In the genomic region with DNA sequence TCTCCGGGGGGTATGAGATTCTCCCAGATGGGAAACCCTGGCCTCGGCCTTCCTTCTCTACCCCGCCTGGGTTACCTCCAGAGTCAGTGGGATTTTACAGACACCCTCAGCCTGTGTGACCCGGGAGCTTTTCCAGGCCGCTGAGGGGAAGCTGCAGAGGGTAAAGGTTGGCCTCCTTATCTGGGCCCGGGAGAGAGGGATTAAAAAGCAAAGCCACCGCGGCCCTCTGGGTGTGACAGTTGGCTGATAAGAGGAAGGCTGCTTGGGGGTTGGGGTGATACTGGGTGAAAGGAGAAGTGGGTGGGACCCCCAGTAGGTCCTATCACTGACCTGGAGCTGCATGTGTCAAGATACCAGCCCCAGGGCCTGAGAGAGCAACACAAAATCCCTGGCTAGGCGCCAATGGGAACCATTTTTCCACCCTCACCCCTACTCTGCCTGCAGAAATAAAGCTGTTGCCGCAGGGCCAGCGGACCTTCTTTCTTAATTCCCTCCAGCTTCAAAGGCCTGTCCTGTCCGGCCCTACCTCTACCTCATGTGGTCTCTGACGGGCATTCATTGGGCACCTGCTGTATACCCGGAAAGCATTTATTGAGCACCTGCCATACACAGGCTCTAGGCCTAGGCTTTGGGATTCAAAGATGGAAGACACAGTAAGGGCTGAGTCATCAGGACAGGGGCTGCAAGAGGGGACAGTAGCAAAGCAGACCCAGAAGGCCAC, we compare ENCODE assay signal across 1 cellular context.
TF ChIP-seq lines count a peak whose summit lies in the region.

No MANE protein-coding gene starts in this region.

TF ChIP-seq in HepG2, 621 proteins besides CTCF, POLR2A, EP300 and RAD21 (continued from another document and continues in another):
- TF ChIP-seq, protein P1, sequence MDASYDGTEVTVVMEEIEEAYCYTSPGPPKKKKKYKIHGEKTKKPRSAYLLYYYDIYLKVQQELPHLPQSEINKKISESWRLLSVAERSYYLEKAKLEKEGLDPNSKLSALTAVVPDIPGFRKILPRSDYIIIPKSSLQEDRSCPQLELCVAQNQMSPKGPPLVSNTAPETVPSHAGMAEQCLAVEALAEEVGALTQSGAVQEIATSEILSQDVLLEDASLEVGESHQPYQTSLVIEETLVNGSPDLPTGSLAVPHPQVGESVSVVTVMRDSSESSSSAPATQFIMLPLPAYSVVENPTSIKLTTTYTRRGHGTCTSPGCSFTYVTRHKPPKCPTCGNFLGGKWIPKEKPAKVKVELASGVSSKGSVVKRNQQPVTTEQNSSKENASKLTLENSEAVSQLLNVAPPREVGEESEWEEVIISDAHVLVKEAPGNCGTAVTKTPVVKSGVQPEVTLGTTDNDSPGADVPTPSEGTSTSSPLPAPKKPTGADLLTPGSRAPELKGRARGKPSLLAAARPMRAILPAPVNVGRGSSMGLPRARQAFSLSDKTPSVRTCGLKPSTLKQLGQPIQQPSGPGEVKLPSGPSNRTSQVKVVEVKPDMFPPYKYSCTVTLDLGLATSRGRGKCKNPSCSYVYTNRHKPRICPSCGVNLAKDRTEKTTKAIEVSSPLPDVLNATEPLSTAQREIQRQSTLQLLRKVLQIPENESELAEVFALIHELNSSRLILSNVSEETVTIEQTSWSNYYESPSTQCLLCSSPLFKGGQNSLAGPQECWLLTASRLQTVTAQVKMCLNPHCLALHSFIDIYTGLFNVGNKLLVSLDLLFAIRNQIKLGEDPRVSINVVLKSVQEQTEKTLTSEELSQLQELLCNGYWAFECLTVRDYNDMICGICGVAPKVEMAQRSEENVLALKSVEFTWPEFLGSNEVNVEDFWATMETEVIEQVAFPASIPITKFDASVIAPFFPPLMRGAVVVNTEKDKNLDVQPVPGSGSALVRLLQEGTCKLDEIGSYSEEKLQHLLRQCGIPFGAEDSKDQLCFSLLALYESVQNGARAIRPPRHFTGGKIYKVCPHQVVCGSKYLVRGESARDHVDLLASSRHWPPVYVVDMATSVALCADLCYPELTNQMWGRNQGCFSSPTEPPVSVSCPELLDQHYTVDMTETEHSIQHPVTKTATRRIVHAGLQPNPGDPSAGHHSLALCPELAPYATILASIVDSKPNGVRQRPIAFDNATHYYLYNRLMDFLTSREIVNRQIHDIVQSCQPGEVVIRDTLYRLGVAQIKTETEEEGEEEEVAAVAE (CRISPR knock-in tag; IDR thresholded peaks at IDR 0.05; ENCODE audit: borderline replicate concordance), result peak; percentile 62; the same call in 1 of the 2 replicates
- TF ChIP-seq, protein P2, sequence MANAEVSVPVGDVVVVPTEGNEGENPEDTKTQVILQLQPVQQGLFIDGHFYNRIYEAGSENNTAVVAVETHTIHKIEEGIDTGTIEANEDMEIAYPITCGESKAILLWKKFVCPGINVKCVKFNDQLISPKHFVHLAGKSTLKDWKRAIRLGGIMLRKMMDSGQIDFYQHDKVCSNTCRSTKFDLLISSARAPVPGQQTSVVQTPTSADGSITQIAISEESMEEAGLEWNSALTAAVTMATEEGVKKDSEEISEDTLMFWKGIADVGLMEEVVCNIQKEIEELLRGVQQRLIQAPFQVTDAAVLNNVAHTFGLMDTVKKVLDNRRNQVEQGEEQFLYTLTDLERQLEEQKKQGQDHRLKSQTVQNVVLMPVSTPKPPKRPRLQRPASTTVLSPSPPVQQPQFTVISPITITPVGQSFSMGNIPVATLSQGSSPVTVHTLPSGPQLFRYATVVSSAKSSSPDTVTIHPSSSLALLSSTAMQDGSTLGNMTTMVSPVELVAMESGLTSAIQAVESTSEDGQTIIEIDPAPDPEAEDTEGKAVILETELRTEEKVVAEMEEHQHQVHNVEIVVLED (CRISPR knock-in tag; IDR thresholded peaks at IDR 0.05; ENCODE audit: borderline replicate concordance), result peak; percentile 80; the same call in 1 of the 2 replicates
- TF ChIP-seq ZNF772 (CRISPR knock-in tag; IDR thresholded peaks at IDR 0.05) (no peak; the same call in none of the 2 replicates), BRCA1 (CRISPR knock-in tag; IDR thresholded peaks at IDR 0.05) (peak; percentile 22; the same call in 1 of the 2 replicates), CHCHD3 (CRISPR knock-in tag; IDR thresholded peaks at IDR 0.05) (0 out of 2 replicates have a peak, but pooled peaks have one; percentile 41), ATF1 (CRISPR knock-in tag; IDR thresholded peaks at IDR 0.05) (no peak), ATF7 (IDR thresholded peaks at IDR 0.05) (no peak), ATF7 (CRISPR knock-in tag; IDR thresholded peaks at IDR 0.05) (peak; percentile 56; the same call in 1 of the 2 replicates), RFX5 (IDR thresholded peaks at IDR 0.05; ENCODE audit: low read depth, low read length) (no peak; the same call in 1 of the 2 replicates), TCF7 (IDR thresholded peaks at IDR 0.05; ENCODE audit: low read depth) (peak; percentile 99), ZNF619 (CRISPR knock-in tag; IDR thresholded peaks at IDR 0.05) (no peak), MEIS2 (CRISPR knock-in tag; IDR thresholded peaks at IDR 0.05) (peak; percentile 96)
- TF ChIP-seq, protein P3, sequence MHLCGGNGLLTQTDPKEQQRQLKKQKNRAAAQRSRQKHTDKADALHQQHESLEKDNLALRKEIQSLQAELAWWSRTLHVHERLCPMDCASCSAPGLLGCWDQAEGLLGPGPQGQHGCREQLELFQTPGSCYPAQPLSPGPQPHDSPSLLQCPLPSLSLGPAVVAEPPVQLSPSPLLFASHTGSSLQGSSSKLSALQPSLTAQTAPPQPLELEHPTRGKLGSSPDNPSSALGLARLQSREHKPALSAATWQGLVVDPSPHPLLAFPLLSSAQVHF (CRISPR knock-in tag; IDR thresholded peaks at IDR 0.05), result 0 out of 2 replicates have a peak, but pooled peaks have one; percentile 51
- TF ChIP-seq, protein P4, sequence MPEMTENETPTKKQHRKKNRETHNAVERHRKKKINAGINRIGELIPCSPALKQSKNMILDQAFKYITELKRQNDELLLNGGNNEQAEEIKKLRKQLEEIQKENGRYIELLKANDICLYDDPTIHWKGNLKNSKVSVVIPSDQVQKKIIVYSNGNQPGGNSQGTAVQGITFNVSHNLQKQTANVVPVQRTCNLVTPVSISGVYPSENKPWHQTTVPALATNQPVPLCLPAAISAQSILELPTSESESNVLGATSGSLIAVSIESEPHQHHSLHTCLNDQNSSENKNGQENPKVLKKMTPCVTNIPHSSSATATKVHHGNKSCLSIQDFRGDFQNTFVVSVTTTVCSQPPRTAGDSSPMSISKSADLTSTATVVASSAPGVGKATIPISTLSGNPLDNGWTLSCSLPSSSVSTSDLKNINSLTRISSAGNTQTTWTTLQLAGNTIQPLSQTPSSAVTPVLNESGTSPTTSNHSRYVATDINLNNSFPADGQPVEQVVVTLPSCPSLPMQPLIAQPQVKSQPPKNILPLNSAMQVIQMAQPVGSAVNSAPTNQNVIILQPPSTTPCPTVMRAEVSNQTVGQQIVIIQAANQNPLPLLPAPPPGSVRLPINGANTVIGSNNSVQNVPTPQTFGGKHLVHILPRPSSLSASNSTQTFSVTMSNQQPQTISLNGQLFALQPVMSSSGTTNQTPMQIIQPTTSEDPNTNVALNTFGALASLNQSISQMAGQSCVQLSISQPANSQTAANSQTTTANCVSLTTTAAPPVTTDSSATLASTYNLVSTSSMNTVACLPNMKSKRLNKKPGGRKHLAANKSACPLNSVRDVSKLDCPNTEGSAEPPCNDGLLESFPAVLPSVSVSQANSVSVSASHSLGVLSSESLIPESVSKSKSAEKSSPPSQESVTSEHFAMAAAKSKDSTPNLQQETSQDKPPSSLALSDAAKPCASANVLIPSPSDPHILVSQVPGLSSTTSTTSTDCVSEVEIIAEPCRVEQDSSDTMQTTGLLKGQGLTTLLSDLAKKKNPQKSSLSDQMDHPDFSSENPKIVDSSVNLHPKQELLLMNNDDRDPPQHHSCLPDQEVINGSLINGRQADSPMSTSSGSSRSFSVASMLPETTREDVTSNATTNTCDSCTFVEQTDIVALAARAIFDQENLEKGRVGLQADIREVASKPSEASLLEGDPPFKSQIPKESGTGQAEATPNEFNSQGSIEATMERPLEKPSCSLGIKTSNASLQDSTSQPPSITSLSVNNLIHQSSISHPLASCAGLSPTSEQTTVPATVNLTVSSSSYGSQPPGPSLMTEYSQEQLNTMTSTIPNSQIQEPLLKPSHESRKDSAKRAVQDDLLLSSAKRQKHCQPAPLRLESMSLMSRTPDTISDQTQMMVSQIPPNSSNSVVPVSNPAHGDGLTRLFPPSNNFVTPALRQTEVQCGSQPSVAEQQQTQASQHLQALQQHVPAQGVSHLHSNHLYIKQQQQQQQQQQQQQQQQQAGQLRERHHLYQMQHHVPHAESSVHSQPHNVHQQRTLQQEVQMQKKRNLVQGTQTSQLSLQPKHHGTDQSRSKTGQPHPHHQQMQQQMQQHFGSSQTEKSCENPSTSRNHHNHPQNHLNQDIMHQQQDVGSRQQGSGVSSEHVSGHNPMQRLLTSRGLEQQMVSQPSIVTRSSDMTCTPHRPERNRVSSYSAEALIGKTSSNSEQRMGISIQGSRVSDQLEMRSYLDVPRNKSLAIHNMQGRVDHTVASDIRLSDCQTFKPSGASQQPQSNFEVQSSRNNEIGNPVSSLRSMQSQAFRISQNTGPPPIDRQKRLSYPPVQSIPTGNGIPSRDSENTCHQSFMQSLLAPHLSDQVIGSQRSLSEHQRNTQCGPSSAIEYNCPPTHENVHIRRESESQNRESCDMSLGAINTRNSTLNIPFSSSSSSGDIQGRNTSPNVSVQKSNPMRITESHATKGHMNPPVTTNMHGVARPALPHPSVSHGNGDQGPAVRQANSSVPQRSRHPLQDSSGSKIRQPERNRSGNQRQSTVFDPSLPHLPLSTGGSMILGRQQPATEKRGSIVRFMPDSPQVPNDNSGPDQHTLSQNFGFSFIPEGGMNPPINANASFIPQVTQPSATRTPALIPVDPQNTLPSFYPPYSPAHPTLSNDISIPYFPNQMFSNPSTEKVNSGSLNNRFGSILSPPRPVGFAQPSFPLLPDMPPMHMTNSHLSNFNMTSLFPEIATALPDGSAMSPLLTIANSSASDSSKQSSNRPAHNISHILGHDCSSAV (CRISPR knock-in tag; IDR thresholded peaks at IDR 0.05; ENCODE audit: borderline replicate concordance), result no peak
- TF ChIP-seq, protein P5, sequence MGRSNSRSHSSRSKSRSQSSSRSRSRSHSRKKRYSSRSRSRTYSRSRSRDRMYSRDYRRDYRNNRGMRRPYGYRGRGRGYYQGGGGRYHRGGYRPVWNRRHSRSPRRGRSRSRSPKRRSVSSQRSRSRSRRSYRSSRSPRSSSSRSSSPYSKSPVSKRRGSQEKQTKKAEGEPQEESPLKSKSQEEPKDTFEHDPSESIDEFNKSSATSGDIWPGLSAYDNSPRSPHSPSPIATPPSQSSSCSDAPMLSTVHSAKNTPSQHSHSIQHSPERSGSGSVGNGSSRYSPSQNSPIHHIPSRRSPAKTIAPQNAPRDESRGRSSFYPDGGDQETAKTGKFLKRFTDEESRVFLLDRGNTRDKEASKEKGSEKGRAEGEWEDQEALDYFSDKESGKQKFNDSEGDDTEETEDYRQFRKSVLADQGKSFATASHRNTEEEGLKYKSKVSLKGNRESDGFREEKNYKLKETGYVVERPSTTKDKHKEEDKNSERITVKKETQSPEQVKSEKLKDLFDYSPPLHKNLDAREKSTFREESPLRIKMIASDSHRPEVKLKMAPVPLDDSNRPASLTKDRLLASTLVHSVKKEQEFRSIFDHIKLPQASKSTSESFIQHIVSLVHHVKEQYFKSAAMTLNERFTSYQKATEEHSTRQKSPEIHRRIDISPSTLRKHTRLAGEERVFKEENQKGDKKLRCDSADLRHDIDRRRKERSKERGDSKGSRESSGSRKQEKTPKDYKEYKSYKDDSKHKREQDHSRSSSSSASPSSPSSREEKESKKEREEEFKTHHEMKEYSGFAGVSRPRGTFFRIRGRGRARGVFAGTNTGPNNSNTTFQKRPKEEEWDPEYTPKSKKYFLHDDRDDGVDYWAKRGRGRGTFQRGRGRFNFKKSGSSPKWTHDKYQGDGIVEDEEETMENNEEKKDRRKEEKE (IDR thresholded peaks at IDR 0.05), result no peak
- TF ChIP-seq, protein P6, sequence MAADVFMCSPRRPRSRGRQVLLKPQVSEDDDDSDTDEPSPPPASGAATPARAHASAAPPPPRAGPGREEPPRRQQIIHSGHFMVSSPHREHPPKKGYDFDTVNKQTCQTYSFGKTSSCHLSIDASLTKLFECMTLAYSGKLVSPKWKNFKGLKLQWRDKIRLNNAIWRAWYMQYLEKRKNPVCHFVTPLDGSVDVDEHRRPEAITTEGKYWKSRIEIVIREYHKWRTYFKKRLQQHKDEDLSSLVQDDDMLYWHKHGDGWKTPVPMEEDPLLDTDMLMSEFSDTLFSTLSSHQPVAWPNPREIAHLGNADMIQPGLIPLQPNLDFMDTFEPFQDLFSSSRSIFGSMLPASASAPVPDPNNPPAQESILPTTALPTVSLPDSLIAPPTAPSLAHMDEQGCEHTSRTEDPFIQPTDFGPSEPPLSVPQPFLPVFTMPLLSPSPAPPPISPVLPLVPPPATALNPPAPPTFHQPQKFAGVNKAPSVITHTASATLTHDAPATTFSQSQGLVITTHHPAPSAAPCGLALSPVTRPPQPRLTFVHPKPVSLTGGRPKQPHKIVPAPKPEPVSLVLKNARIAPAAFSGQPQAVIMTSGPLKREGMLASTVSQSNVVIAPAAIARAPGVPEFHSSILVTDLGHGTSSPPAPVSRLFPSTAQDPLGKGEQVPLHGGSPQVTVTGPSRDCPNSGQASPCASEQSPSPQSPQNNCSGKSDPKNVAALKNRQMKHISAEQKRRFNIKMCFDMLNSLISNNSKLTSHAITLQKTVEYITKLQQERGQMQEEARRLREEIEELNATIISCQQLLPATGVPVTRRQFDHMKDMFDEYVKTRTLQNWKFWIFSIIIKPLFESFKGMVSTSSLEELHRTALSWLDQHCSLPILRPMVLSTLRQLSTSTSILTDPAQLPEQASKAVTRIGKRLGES (CRISPR knock-in tag; IDR thresholded peaks at IDR 0.05; ENCODE audit: borderline replicate concordance), result peak; percentile 59; the same call in 1 of the 2 replicates
- TF ChIP-seq, protein P7, sequence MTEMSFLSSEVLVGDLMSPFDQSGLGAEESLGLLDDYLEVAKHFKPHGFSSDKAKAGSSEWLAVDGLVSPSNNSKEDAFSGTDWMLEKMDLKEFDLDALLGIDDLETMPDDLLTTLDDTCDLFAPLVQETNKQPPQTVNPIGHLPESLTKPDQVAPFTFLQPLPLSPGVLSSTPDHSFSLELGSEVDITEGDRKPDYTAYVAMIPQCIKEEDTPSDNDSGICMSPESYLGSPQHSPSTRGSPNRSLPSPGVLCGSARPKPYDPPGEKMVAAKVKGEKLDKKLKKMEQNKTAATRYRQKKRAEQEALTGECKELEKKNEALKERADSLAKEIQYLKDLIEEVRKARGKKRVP (CRISPR knock-in tag; IDR thresholded peaks at IDR 0.05), result peak in 1 of 2 experiments; percentile 75; a peak in 2 of 4 replicates
- TF ChIP-seq, protein P8, sequence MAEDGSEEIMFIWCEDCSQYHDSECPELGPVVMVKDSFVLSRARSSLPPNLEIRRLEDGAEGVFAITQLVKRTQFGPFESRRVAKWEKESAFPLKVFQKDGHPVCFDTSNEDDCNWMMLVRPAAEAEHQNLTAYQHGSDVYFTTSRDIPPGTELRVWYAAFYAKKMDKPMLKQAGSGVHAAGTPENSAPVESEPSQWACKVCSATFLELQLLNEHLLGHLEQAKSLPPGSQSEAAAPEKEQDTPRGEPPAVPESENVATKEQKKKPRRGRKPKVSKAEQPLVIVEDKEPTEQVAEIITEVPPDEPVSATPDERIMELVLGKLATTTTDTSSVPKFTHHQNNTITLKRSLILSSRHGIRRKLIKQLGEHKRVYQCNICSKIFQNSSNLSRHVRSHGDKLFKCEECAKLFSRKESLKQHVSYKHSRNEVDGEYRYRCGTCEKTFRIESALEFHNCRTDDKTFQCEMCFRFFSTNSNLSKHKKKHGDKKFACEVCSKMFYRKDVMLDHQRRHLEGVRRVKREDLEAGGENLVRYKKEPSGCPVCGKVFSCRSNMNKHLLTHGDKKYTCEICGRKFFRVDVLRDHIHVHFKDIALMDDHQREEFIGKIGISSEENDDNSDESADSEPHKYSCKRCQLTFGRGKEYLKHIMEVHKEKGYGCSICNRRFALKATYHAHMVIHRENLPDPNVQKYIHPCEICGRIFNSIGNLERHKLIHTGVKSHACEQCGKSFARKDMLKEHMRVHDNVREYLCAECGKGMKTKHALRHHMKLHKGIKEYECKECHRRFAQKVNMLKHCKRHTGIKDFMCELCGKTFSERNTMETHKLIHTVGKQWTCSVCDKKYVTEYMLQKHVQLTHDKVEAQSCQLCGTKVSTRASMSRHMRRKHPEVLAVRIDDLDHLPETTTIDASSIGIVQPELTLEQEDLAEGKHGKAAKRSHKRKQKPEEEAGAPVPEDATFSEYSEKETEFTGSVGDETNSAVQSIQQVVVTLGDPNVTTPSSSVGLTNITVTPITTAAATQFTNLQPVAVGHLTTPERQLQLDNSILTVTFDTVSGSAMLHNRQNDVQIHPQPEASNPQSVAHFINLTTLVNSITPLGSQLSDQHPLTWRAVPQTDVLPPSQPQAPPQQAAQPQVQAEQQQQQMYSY (CRISPR knock-in tag; IDR thresholded peaks at IDR 0.05), result no peak; the same call in 1 of the 2 replicates
